Comparison of ENCODE assay signal across 19 cellular contexts in the genomic region with DNA sequence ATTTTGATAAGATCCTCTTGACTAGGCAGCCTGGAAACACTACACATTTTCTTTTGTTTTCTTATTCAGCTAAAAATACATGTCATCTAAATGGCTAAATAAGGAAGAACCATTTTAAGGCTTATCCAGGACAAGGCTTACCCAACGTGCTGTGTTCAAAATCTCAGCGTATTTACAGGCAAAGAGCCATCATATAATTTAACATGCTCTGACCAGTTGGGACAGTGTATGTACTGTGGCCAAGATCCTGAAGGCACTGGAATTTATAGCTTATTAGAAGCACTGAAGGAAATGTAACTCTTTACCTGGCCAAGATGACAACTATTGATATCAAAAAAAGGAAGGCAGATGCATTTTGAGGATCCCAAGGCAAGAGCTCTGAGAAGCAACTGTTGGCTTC.
DNase-seq lines count a peak whose midpoint lies in the region; ATAC-seq and TF ChIP-seq lines count a peak whose summit lies in the region.
"Had no signal": no experiment of that assay in that cellular context is flagged by ENCODE, and none has a peak within 500 bp of the region (broad histone marks: within the 10 kb centered on the region; RNA-seq: fewer than 3 reads in every experiment).

No MANE protein-coding gene starts in this region.

- H3K36me3 ChIP-seq in psoas muscle (ENCODE audit: insufficient read depth in 1 of 2, low read depth in 1 of 2) (no peaks in the 10 kb centered on the region), thyroid gland (no peaks in the 10 kb centered on the region), brain microvascular endothelial cell (replicated peaks) (no peaks in the 10 kb centered on the region)
- H3K36me3 ChIP-seq: BE2C had no signal

- peak in 1 of 2 donors; percentile 49 for TF ChIP-seq POLR2A in thyroid gland (IDR thresholded peaks at IDR 0.05)

- H3K27ac Mint-ChIP-seq in chondrocyte (ENCODE audit: unreplicated experiment), result peak overlapping the region; percentile 71
- H3K27ac Mint-ChIP-seq: CD14-positive monocyte; CD8-positive, alpha-beta T cell; HFFc6 had no signal

- no peaks in the 10 kb centered on the region for H3K9me3 ChIP-seq in psoas muscle
- H3K9me3 ChIP-seq in thyroid gland, result no peaks in the 10 kb centered on the region
- H3K9me3 ChIP-seq: A549, BE2C had no signal

- no peak overlapping the region for H3K4me3 Mint-ChIP-seq in chondrocyte (ENCODE audit: unreplicated experiment)
- H3K4me3 Mint-ChIP-seq: CD14-positive monocyte; CD8-positive, alpha-beta T cell; HFFc6 had no signal

- no peaks in the 10 kb centered on the region for H3K9me3 Mint-ChIP-seq in chondrocyte (ENCODE audit: low read depth)
- H3K9me3 Mint-ChIP-seq: CD8-positive, alpha-beta T cell; HFFc6 had no signal

- no peak for DNase-seq in chondrocyte (ENCODE audit: low spot score)
- DNase-seq in psoas muscle, result no peak
- no peak for DNase-seq in thyroid gland
- no peak for DNase-seq in NCI-H2227 treated with DMSO at 0.1 percent for 48 hours (lab: John Stamatoyannopoulos, UW)
- DNase-seq in brain microvascular endothelial cell, result no peak
- DNase-seq in T1000 (lab: John Stamatoyannopoulos, UW), result no peak
- no peak for DNase-seq in NCI-H345 (lab: John Stamatoyannopoulos, UW)
- DNase-seq: BE2C; CD8-positive, alpha-beta T cell; COR-L47; DMS153; DMS79 treated with DMSO at 0.1 percent for 48 hours; EL; HCEC 1CT; HFFc6 had no signal

- no peaks in the 10 kb centered on the region for H3K27me3 ChIP-seq in psoas muscle (ENCODE audit: insufficient read depth in 3 of 3, low read length in 2 of 3)
- H3K27me3 ChIP-seq in thyroid gland, result no peaks in the 10 kb centered on the region
- no peaks in the 10 kb centered on the region for H3K27me3 ChIP-seq in brain microvascular endothelial cell (replicated peaks)
- H3K27me3 ChIP-seq: BE2C had no signal

- TF ChIP-seq CTCF in VCaP (conservative IDR thresholded peaks at IDR 0.05) (no peak), chondrocyte (IDR thresholded peaks at IDR 0.05) (no peak), psoas muscle (IDR thresholded peaks at IDR 0.05) (no peak), thyroid gland (IDR thresholded peaks at IDR 0.05) (no peak), brain microvascular endothelial cell (IDR thresholded peaks at IDR 0.05; ENCODE audit: low read depth, low read length, missing control alignments) (no peak)

- H3K4me3 ChIP-seq in psoas muscle (no peak overlapping the region), thyroid gland (replicated peaks in 1 of 3) (no peak overlapping the region), brain microvascular endothelial cell (ENCODE audit: low read depth, low read length) (no peak overlapping the region)
- H3K4me3 ChIP-seq: A549 had no signal

- in situ Hi-C loops in brain microvascular endothelial cell (cut with HindIII; ENCODE audit: low pct_ligation_motif_present, low sequenced_read_pairs), result no loop called here

- H3K4me1 Mint-ChIP-seq in chondrocyte (ENCODE audit: low read depth), result peaks cover 84% of the 10 kb centered on the region

- H3K27ac ChIP-seq in VCaP (peak overlapping the region; percentile 51), psoas muscle (peak overlapping the region; percentile 10), thyroid gland (peak overlapping the region; percentile 93 to 97 (median 93)), brain microvascular endothelial cell (no peak overlapping the region)
- H3K27ac ChIP-seq: A549, HL-60 had no signal

- no peaks in the 10 kb centered on the region for H3K27me3 Mint-ChIP-seq in chondrocyte (ENCODE audit: low read depth)

- peaks cover 87% of the 10 kb centered on the region for H3K4me1 ChIP-seq in psoas muscle
- peaks cover 83 to 92% of the 10 kb centered on the region in 2 donors for H3K4me1 ChIP-seq in thyroid gland
- H3K4me1 ChIP-seq: BE2C had no signal

- 20 to 40% (median 35%) methylated on average over 2 of the region's 2 CpGs for WGBS in psoas muscle, 3 donors
- WGBS in thyroid gland, 2 donors, result 13 to 20% methylated on average over 2 of the region's 2 CpGs

- peaks cover 2% of the 10 kb centered on the region for H3K36me3 Mint-ChIP-seq in chondrocyte (ENCODE audit: low read depth)

- no peak for ATAC-seq in psoas muscle
- ATAC-seq: A549; CD8-positive, alpha-beta T cell had no signal

- intact Hi-C loops in psoas muscle (cut with DNase I) (loop anchor here in 1 of 2 donors (10.0 kb wide), 1 partner anchor 1730 kb away; a partner anchor contains a TSS), thyroid gland (cut with DNase I) (no loop called here)
